In genomic region chr2:10709290-10709939, GRCh38 we compare ENCODE assay signal across 8 cellular contexts. TPM values are rescaled to one million over a fixed set of nuclear protein-coding genes. Genes with fewer than 3 reads are reported as not detected.
DNase-seq lines count a peak whose midpoint lies in the region; ATAC-seq, FAIRE-seq and TF ChIP-seq lines count a peak whose summit lies in the region.

No MANE protein-coding gene starts in this region.

- peak overlapping the region; percentile 36; the same call in 1 of the 3 replicates for H3K4me3 Mint-ChIP-seq in GM23338
- H3K4me3 Mint-ChIP-seq in activated CD4-positive, alpha-beta T cell treated with anti-CD3 and anti-CD28 coated beads for 36 hours = no peak overlapping the region

- no peak for FAIRE-seq in GM19239 (lab: Jason Lieb, UNC)

- peak; percentile 60 to 86 for TF ChIP-seq CTCF in GM23338 (conservative IDR thresholded peaks at IDR 0.05; ENCODE audit: low read depth in 2 of 2)
- TF ChIP-seq CTCF in fibroblast of lung (conservative IDR thresholded peaks at IDR 0.05 in 1 of 2, IDR thresholded peaks at IDR 0.05 in 1 of 2; ENCODE audit: low read depth in 1 of 2, low read length in 2 of 2) = peak; percentile 20 to 28
- TF ChIP-seq CTCF in prostate gland (IDR thresholded peaks at IDR 0.05) = no peak
- TF ChIP-seq CTCF in thyroid gland (IDR thresholded peaks at IDR 0.05) = no peak

- H2AFZ ChIP-seq in GM23338 = peak overlapping the region; percentile 94
- no peak overlapping the region for H2AFZ ChIP-seq in fibroblast of lung (ENCODE audit: low read length)

- H3K27me3 ChIP-seq in GM23338 (ENCODE audit: insufficient read depth) (no peaks in the 10 kb centered on the region), fibroblast of lung (ENCODE audit: control insufficient read depth, insufficient read depth, low read length) (peaks cover 14% of the 10 kb centered on the region), prostate gland (replicated peaks; ENCODE audit: insufficient read depth) (no peaks in the 10 kb centered on the region), thyroid gland (no peaks in the 10 kb centered on the region)

- H4K20me1 ChIP-seq in GM23338 (replicated peaks; ENCODE audit: insufficient read depth) = no peaks in the 10 kb centered on the region
- H4K20me1 ChIP-seq in fibroblast of lung (ENCODE audit: control insufficient read depth, extremely low read depth, insufficient read depth, low read length) = no peaks in the 10 kb centered on the region

- peaks cover 2% of the 10 kb centered on the region for H3K27me3 Mint-ChIP-seq in GM23338 (ENCODE audit: insufficient read depth, low read depth, poor library complexity)
- H3K27me3 Mint-ChIP-seq in activated CD4-positive, alpha-beta T cell treated with anti-CD3 and anti-CD28 coated beads for 36 hours = peaks cover 20% of the 10 kb centered on the region

- H3K4me2 ChIP-seq in GM23338 (no peak overlapping the region), fibroblast of lung (ENCODE audit: extremely low read depth, insufficient read depth, low read length) (no peak overlapping the region)

- intact Hi-C loops in activated CD4-positive, alpha-beta T cell treated with anti-CD3 and anti-CD28 coated beads for 36 hours (cut with DNase I, micrococcal nuclease) = no loop called here
- intact Hi-C loops in prostate gland (cut with DNase I) (no loop called here), thyroid gland (cut with DNase I) (no loop called here)

- POLR2A ChIA-PET in activated CD4-positive, alpha-beta T cell treated with anti-CD3 and anti-CD28 coated beads for 36 hours (lab: Charles Lee) = no interaction called here

- CTCF ChIA-PET in activated CD4-positive, alpha-beta T cell treated with anti-CD3 and anti-CD28 coated beads for 36 hours (lab: Charles Lee) = no interaction called here

- no peak overlapping the region for H3K9ac ChIP-seq in fibroblast of lung (ENCODE audit: insufficient read depth, low read length)

- H3K4me1 ChIP-seq in GM23338 (ENCODE audit: insufficient read depth) (no peaks in the 10 kb centered on the region), fibroblast of lung (ENCODE audit: control insufficient read depth, extremely low read depth, insufficient read depth, low read length) (no peaks in the 10 kb centered on the region), prostate gland (replicated peaks) (no peaks in the 10 kb centered on the region), thyroid gland (no peaks in the 10 kb centered on the region)

- 28% methylated on average over 7 of the region's 7 CpGs for WGBS in prostate gland
- 19 to 24% methylated on average over 6 to 7 of the region's 7 CpGs for WGBS in thyroid gland, 2 donors

- no peaks in the 10 kb centered on the region for H3K9me2 ChIP-seq in GM23338 (ENCODE audit: insufficient read depth)

- H3K4me3 ChIP-seq in GM23338 (no peak overlapping the region), fibroblast of lung (replicated peaks in 1 of 4; ENCODE audit: control extremely low read depth in 1 of 4, insufficient read depth in 1 of 4, low read depth in 3 of 4, low read length in 4 of 4) (no peak overlapping the region), prostate gland (no peak overlapping the region), thyroid gland (replicated peaks in 1 of 3) (no peak overlapping the region)

- H3K27ac ChIP-seq in GM23338 (ENCODE audit: low read depth) (no peak overlapping the region), fibroblast of lung (ENCODE audit: insufficient read depth, low read length) (no peak overlapping the region), prostate gland (no peak overlapping the region), thyroid gland (no peak overlapping the region)

- peaks cover 11% of the 10 kb centered on the region; the same call in 2 of the 3 replicates for H3K4me1 Mint-ChIP-seq in GM23338
- H3K4me1 Mint-ChIP-seq in activated CD4-positive, alpha-beta T cell treated with anti-CD3 and anti-CD28 coated beads for 36 hours = peaks cover 6% of the 10 kb centered on the region

- H3K36me3 Mint-ChIP-seq in GM23338 (ENCODE audit: low read depth) = no peaks in the 10 kb centered on the region
- no peaks in the 10 kb centered on the region for H3K36me3 Mint-ChIP-seq in activated CD4-positive, alpha-beta T cell treated with anti-CD3 and anti-CD28 coated beads for 36 hours (ENCODE audit: low read depth)

- peak; percentile 97 for ATAC-seq in GM23338
- no peak for ATAC-seq in activated CD4-positive, alpha-beta T cell treated with anti-CD3 and anti-CD28 coated beads for 36 hours

- H3F3A ChIP-seq in GM23338 (replicated peaks; ENCODE audit: low read depth) = no peaks in the 10 kb centered on the region

- H3K9me3 ChIP-seq in fibroblast of lung (ENCODE audit: control insufficient read depth, insufficient read depth, low read depth, low read length) = no peaks in the 10 kb centered on the region
- H3K9me3 ChIP-seq in prostate gland = no peaks in the 10 kb centered on the region
- no peaks in the 10 kb centered on the region for H3K9me3 ChIP-seq in thyroid gland

- H3K9me3 Mint-ChIP-seq in GM23338 = no peaks in the 10 kb centered on the region
- no peaks in the 10 kb centered on the region for H3K9me3 Mint-ChIP-seq in activated CD4-positive, alpha-beta T cell treated with anti-CD3 and anti-CD28 coated beads for 36 hours (ENCODE audit: low read depth)

- H3K27ac Mint-ChIP-seq in GM23338 = no peak overlapping the region
- H3K27ac Mint-ChIP-seq in activated CD4-positive, alpha-beta T cell treated with anti-CD3 and anti-CD28 coated beads for 36 hours = no peak overlapping the region

- TF ChIP-seq POLR2A in prostate gland (IDR thresholded peaks at IDR 0.05) (no peak), thyroid gland (IDR thresholded peaks at IDR 0.05) (no peak)

- H3K36me3 ChIP-seq in GM23338 (ENCODE audit: insufficient read depth) = no peaks in the 10 kb centered on the region
- no peaks in the 10 kb centered on the region for H3K36me3 ChIP-seq in fibroblast of lung (ENCODE audit: control insufficient read depth, insufficient read depth, low read length)
- H3K36me3 ChIP-seq in prostate gland = no peaks in the 10 kb centered on the region
- no peaks in the 10 kb centered on the region for H3K36me3 ChIP-seq in thyroid gland

- DNase-seq in ACHN (peak; percentile 50), GM23338 (ENCODE audit: low spot score) (peak; percentile 84), NCI-H748 treated with DMSO at 0.1 percent for 48 hours (lab: John Stamatoyannopoulos, UW) (peak; percentile 50), fibroblast of lung (ENCODE audit: low read depth in 2 of 2) (no peak), GM19239 (ENCODE audit: insufficient read length, low spot score) (no peak), prostate gland (ENCODE audit: low spot score) (no peak), thyroid gland (no peak)
- no peak for DNase-seq in activated CD4-positive, alpha-beta T cell treated with anti-CD3 and anti-CD28 coated beads for 36 hours

- in situ Hi-C loops in ACHN (cut with HindIII; ENCODE audit: low pct_ligation_motif_present, low pct_unique_long_range_greater_than_20kb, low sequenced_read_pairs) = no loop called here

- H3K79me2 ChIP-seq in GM23338 (replicated peaks; ENCODE audit: insufficient read depth) (no peaks in the 10 kb centered on the region), fibroblast of lung (ENCODE audit: control insufficient read depth, insufficient read depth, low read length) (no peaks in the 10 kb centered on the region)

TF ChIP-seq in GM23338, 12 proteins besides CTCF, POLR2A, EP300 and RAD21 (continues in another document):
- TF ChIP-seq ETS1 (IDR thresholded peaks at IDR 0.05) = no peak
- no peak for TF ChIP-seq POLR2AphosphoS5 (IDR thresholded peaks at IDR 0.05; ENCODE audit: low read depth)

RNA-seq across cellular contexts. Expression of gene ATP6V1C2, which starts 12.0 kb away (rescaled TPM):
- total RNA-seq in GM23338 (2014; rRNA removed; shearing (Covaris generic)) = 0.14 and 0.35 TPM in 2 replicates
- polyA plus RNA-seq in GM23338 (2016; fragmentation: Nextera tagmentation; extraction: Ambion mirVana) (1.5 and 2.1 TPM in 2 replicates), fibroblast of lung (0.03 TPM in 1 of 2 replicates, not detected in the other)
- total RNA-seq in fibroblast of lung (under 0.01 TPM in 2 replicates), prostate gland (1 to 10 TPM in 1 of 2 donors, under 1 TPM in 1; 0.41 to 4.0 TPM), thyroid gland (not detected)
- polyA plus RNA-seq in fibroblast of lung (2012) = 0.76 and 0.77 TPM in 2 replicates
- polyA minus RNA-seq in fibroblast of lung (ENCODE audit: low replicate concordance) = not detected in 2 replicates
- not detected for total RNA-seq in activated CD4-positive, alpha-beta T cell treated with anti-CD3 and anti-CD28 coated beads for 36 hours

RNA-seq across cellular contexts. Expression of gene NOL10, which starts 19.6 kb away (rescaled TPM):
- 41.2 and 48.8 TPM in 2 replicates for total RNA-seq in GM23338 (2014; rRNA removed; shearing (Covaris generic))
- polyA plus RNA-seq in GM23338 (2016; fragmentation: Nextera tagmentation; extraction: Ambion mirVana) = 19.5 and 30.6 TPM in 2 replicates
- total RNA-seq in fibroblast of lung = 24.4 and 28.5 TPM in 2 replicates
- polyA plus RNA-seq in fibroblast of lung = 28.2 and 30.3 TPM in 2 replicates
- polyA plus RNA-seq in fibroblast of lung (2012) = 22.2 and 28.1 TPM in 2 replicates
- 8.0 and 16.4 TPM in 2 replicates for polyA minus RNA-seq in fibroblast of lung (ENCODE audit: low replicate concordance)
- 10 to 100 TPM; 39.7 to 41.0 TPM for total RNA-seq in activated CD4-positive, alpha-beta T cell treated with anti-CD3 and anti-CD28 coated beads for 36 hours
- total RNA-seq in prostate gland = 10 to 100 TPM; 22.3 to 22.6 TPM
- 10 to 100 TPM; 21.9 to 54.2 (median 37.6) TPM for total RNA-seq in thyroid gland

Comparison
In these comparisons a context has a peak if more than half of its experiments do, and no peak if none do; other contexts are left out.
1. DNase-seq: peak in ACHN (single experiment), GM23338 (single experiment) and NCI-H748 treated with DMSO at 0.1 percent for 48 hours (single experiment); none in fibroblast of lung (0 of 2), GM19239 (single experiment), activated CD4-positive, alpha-beta T cell treated with anti-CD3 and anti-CD28 coated beads for 36 hours (single experiment), prostate gland (single experiment) and thyroid gland (0 of 2).
2. CTCF ChIP-seq: peak in GM23338 (2 of 2) and fibroblast of lung (2 of 2); none in prostate gland (0 of 4) and thyroid gland (0 of 6).